ENCODE assay signal across 11 cellular contexts in the genomic region with DNA sequence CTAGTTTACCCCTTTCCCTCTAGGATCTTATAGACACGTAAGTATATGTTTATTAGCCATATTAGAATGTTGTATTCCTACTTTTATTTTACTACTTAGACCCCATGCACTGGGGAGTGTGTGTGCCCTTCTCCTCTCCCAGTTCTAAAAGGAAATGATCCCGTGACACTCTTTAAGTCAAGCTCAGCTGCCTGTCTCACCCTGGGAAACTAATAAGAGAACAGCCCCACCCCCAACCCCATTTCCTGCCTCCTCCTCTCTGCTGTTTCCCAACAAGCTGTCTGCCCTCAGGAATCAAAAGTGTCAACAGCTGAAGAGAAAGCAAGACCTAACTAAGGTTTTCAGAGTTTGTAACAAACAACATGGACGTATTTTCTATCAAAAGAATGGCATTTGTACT.
DNase-seq lines count a peak whose midpoint lies in the region; ATAC-seq and TF ChIP-seq lines count a peak whose summit lies in the region.
"Had no signal": no experiment of that assay in that cellular context is flagged by ENCODE, and none has a peak within 500 bp of the region (broad histone marks: within the 10 kb centered on the region; RNA-seq: fewer than 3 reads in every experiment).

No MANE protein-coding gene starts in this region.

- H3K27me3 Mint-ChIP-seq in activated CD4-positive, alpha-beta T cell treated with anti-CD3 and anti-CD28 coated beads, Interleukin-2, amount 10 ng/mL, durations not matched to agents 7 days and 5 days: peaks cover 2% of the 10 kb centered on the region

- H3K36me3 ChIP-seq in iPS-20b (ENCODE audit: insufficient read depth, low read depth, low read length): no peaks in the 10 kb centered on the region
- H3K36me3 ChIP-seq in tibial artery: no peaks in the 10 kb centered on the region

- peak overlapping the region; percentile 4; the same call in 1 of the 2 replicates for H3K9ac ChIP-seq in iPS-20b (ENCODE audit: low read depth, low read length)

- no peak overlapping the region for H3K27ac Mint-ChIP-seq in activated CD4-positive, alpha-beta T cell treated with anti-CD3 and anti-CD28 coated beads, Interleukin-2, amount 10 ng/mL, durations not matched to agents 7 days and 5 days

- H3K27ac ChIP-seq in iPS-20b (ENCODE audit: low read length): no peak overlapping the region
- H3K27ac ChIP-seq in tibial artery: no peak overlapping the region
- H3K27ac ChIP-seq: 22Rv1, dorsolateral prefrontal cortex had no signal

- H3K27me3 ChIP-seq in iPS-20b (ENCODE audit: insufficient read depth, low read length) (no peaks in the 10 kb centered on the region), tibial artery (no peaks in the 10 kb centered on the region)

- intact Hi-C loops in tibial artery (cut with DNase I; ENCODE audit: low total_unique reads): no loop called here

- H3K4me1 ChIP-seq in iPS-20b (ENCODE audit: insufficient read depth, low read length): peaks cover 29% of the 10 kb centered on the region
- no peaks in the 10 kb centered on the region for H3K4me1 ChIP-seq in tibial artery

- DNase-seq in DMS 273 (lab: John Stamatoyannopoulos, UW; ENCODE audit: unreplicated experiment) (peak; percentile 5), DMS 273 treated with DMSO at 0.1 percent for 48 hours (lab: John Stamatoyannopoulos, UW) (no peak), UCSD-AML1 (lab: John Stamatoyannopoulos, UW; ENCODE audit: unreplicated experiment) (peak; percentile 60), tibial artery (peak; percentile 75)
- DNase-seq in activated CD4-positive, alpha-beta T cell treated with anti-CD3 and anti-CD28 coated beads, Interleukin-2, amount 10 ng/mL, durations not matched to agents 7 days and 5 days: no peak
- DNase-seq in activated CD4-positive, alpha-beta T cell treated with anti-CD3 and anti-CD28 coated beads, Interleukin-2, amount 50 U/mL, for 48 hours: no peak
- DNase-seq: dorsolateral prefrontal cortex, NCI-H1105 treated with DMSO at 0.1 percent for 48 hours had no signal

- no peak overlapping the region for H3K4me3 Mint-ChIP-seq in activated CD4-positive, alpha-beta T cell treated with anti-CD3 and anti-CD28 coated beads, Interleukin-2, amount 10 ng/mL, durations not matched to agents 7 days and 5 days

- H3K4me1 Mint-ChIP-seq in activated CD4-positive, alpha-beta T cell treated with anti-CD3 and anti-CD28 coated beads, Interleukin-2, amount 10 ng/mL, durations not matched to agents 7 days and 5 days: peaks cover 5% of the 10 kb centered on the region

- H3K36me3 Mint-ChIP-seq in activated CD4-positive, alpha-beta T cell treated with anti-CD3 and anti-CD28 coated beads, Interleukin-2, amount 10 ng/mL, durations not matched to agents 7 days and 5 days (ENCODE audit: low read depth): peaks cover 2% of the 10 kb centered on the region

- peaks cover 4% of the 10 kb centered on the region for H3K9me3 Mint-ChIP-seq in activated CD4-positive, alpha-beta T cell treated with anti-CD3 and anti-CD28 coated beads, Interleukin-2, amount 10 ng/mL, durations not matched to agents 7 days and 5 days

- CTCF ChIA-PET in activated CD4-positive, alpha-beta T cell treated with anti-CD3 and anti-CD28 coated beads, Interleukin-2, amount 10 ng/mL, durations not matched to agents 7 days and 5 days (lab: Charles Lee): no interaction called here

- TF ChIP-seq CTCF in tibial artery (IDR thresholded peaks at IDR 0.05): no peak

- ATAC-seq in HG03159 (IDR thresholded peaks at IDR 0.05; ENCODE audit: unreplicated experiment): no peak

- H3K9me3 ChIP-seq in iPS-20b (ENCODE audit: insufficient read depth, low read depth, low read length): no peaks in the 10 kb centered on the region
- H3K9me3 ChIP-seq in tibial artery: peaks cover 0 to 8% (median 0%) of the 10 kb centered on the region in 3 donors

- POLR2A ChIA-PET in activated CD4-positive, alpha-beta T cell treated with anti-CD3 and anti-CD28 coated beads, Interleukin-2, amount 10 ng/mL, durations not matched to agents 7 days and 5 days (lab: Charles Lee): no interaction called here

- H3K4me3 ChIP-seq in iPS-20b (ENCODE audit: low read length) (no peak overlapping the region), tibial artery (no peak overlapping the region)
- H3K4me3 ChIP-seq: dorsolateral prefrontal cortex had no signal

Comparison
In these comparisons a context has a peak if more than half of its experiments do, and no peak if none do; other contexts are left out.
1. DNase-seq: peak in DMS 273 (single experiment), UCSD-AML1 (single experiment) and tibial artery (2 of 2); none in DMS 273 treated with DMSO at 0.1 percent for 48 hours (single experiment), activated CD4-positive, alpha-beta T cell treated with anti-CD3 and anti-CD28 coated beads, Interleukin-2, amount 10 ng/mL, durations not matched to agents 7 days and 5 days (single experiment) and activated CD4-positive, alpha-beta T cell treated with anti-CD3 and anti-CD28 coated beads, Interleukin-2, amount 50 U/mL, for 48 hours (0 of 2).